11 cellular contexts compared by ENCODE assay signal in genomic region chr19:38690146-38690545, GRCh38. TPM values are rescaled to one million over a fixed set of nuclear protein-coding genes. Genes with fewer than 3 reads are reported as not detected.
DNase-seq lines count a peak whose midpoint lies in the region; ATAC-seq, FAIRE-seq and TF ChIP-seq lines count a peak whose summit lies in the region.
"Had no signal": no experiment of that assay in that cellular context is flagged by ENCODE, and none has a peak within 500 bp of the region (broad histone marks: within the 10 kb centered on the region; RNA-seq: fewer than 3 reads in every experiment).

No MANE protein-coding gene starts in this region.

- H3K27ac Mint-ChIP-seq in osteocyte (ENCODE audit: unreplicated experiment), result peak overlapping the region; percentile 98
- H3K27ac Mint-ChIP-seq in activated CD8-positive, alpha-beta T cell treated with anti-CD3 and anti-CD28 coated beads, Interleukin-2, amount 10 ng/mL, durations not matched to agents 7 days and 5 days, result no peak overlapping the region
- H3K27ac Mint-ChIP-seq: activated CD8-positive, alpha-beta T cell treated with anti-CD3 and anti-CD28 coated beads for 36 hours; activated naive CD8-positive, alpha-beta T cell had no signal

- no peak overlapping the region for H3K4me2 ChIP-seq in A549

- TF ChIP-seq POLR2A in A549 (IDR thresholded peaks at IDR 0.05; ENCODE audit: low read length), result no peak

- peaks cover 6% of the 10 kb centered on the region for H3K36me3 Mint-ChIP-seq in osteocyte (ENCODE audit: unreplicated experiment)
- H3K36me3 Mint-ChIP-seq in activated CD8-positive, alpha-beta T cell treated with anti-CD3 and anti-CD28 coated beads, Interleukin-2, amount 10 ng/mL, durations not matched to agents 7 days and 5 days (ENCODE audit: low read depth), result peaks cover 40% of the 10 kb centered on the region

- TF ChIP-seq CTCF in A549 (IDR thresholded peaks at IDR 0.05), result no peak
- TF ChIP-seq CTCF in RWPE2 (IDR thresholded peaks at IDR 0.05; ENCODE audit: poor library complexity, severe bottlenecking), result no peak
- no peak for TF ChIP-seq CTCF in heart right ventricle (IDR thresholded peaks at IDR 0.05)
- no peak for TF ChIP-seq CTCF in osteocyte (IDR thresholded peaks at IDR 0.05)
- TF ChIP-seq CTCF in WERI-Rb-1 (IDR thresholded peaks at IDR 0.05; ENCODE audit: low read depth, low read length), result no peak

- 95% methylated on average over 14 of the region's 14 CpGs for WGBS in A549 (ENCODE audit: missing lambda C conversion rate)
- WGBS in heart right ventricle, 2 donors, result 91 to 93% methylated on average over 14 of the region's 14 CpGs

- H3K9me3 ChIP-seq in A549, result no peaks in the 10 kb centered on the region
- no peaks in the 10 kb centered on the region for H3K9me3 ChIP-seq in RWPE2 (ENCODE audit: severe bottlenecking)
- no peaks in the 10 kb centered on the region for H3K9me3 ChIP-seq in heart right ventricle
- no peaks in the 10 kb centered on the region for H3K9me3 ChIP-seq in effector memory CD4-positive, alpha-beta T cell (ENCODE audit: control insufficient read depth, low read length)
- no peaks in the 10 kb centered on the region for H3K9me3 ChIP-seq in WERI-Rb-1 (ENCODE audit: severe bottlenecking)

- no peak for ATAC-seq in A549
- ATAC-seq in RWPE2 (ENCODE audit: low read depth), result no peak
- ATAC-seq in heart right ventricle, result no peak
- ATAC-seq in GM21717 (IDR thresholded peaks at IDR 0.05; ENCODE audit: unreplicated experiment), result no peak
- ATAC-seq in activated CD8-positive, alpha-beta T cell treated with anti-CD3 and anti-CD28 coated beads, Interleukin-2, amount 10 ng/mL, durations not matched to agents 7 days and 5 days, result no peak
- ATAC-seq: activated CD8-positive, alpha-beta T cell treated with anti-CD3 and anti-CD28 coated beads for 36 hours had no signal

- TF ChIP-seq EP300 in A549 (IDR thresholded peaks at IDR 0.05), result no peak

- H3K4me1 ChIP-seq in A549 (peaks cover 100% of the 10 kb centered on the region), RWPE2 (ENCODE audit: insufficient read depth, poor library complexity, severe bottlenecking) (peaks cover 85% of the 10 kb centered on the region), heart right ventricle (peaks cover 52 to 99% (median 91%) of the 10 kb centered on the region in 9 donors)
- H3K4me1 ChIP-seq in effector memory CD4-positive, alpha-beta T cell (ENCODE audit: control insufficient read depth, insufficient read depth, low read length, poor library complexity, severe bottlenecking), result peaks cover 66% of the 10 kb centered on the region

- CTCF ChIA-PET in A549 (lab: Yijun Ruan, JAX), result interaction anchor here (0.7 to 33.1 kb wide), 11 partner anchors 8 to 287 kb away, joined by 3 to 764 read pairs (median 4); partner anchors contain the start of genes FAM98C and SARS2
- CTCF ChIA-PET in activated CD8-positive, alpha-beta T cell treated with anti-CD3 and anti-CD28 coated beads, Interleukin-2, amount 10 ng/mL, durations not matched to agents 7 days and 5 days (lab: Charles Lee), result interaction anchor here (1.4 kb wide), 1 partner anchor 19 kb away, joined by 3 read pairs; no protein-coding TSS in a partner anchor

- no peak for TF ChIP-seq RAD21 in A549 (conservative IDR thresholded peaks at IDR 0.05 in 1 of 2, IDR thresholded peaks at IDR 0.05 in 1 of 2)

- H3K36me3 ChIP-seq in RWPE2 (ENCODE audit: low read depth) (peaks cover 75% of the 10 kb centered on the region), heart right ventricle (peaks cover 0 to 31% (median 4%) of the 10 kb centered on the region in 9 donors), WERI-Rb-1 (peaks cover 61% of the 10 kb centered on the region)
- no peaks in the 10 kb centered on the region for H3K36me3 ChIP-seq in effector memory CD4-positive, alpha-beta T cell (ENCODE audit: control insufficient read depth, insufficient read depth, low read length)

- H3K27ac ChIP-seq in A549 (peak overlapping the region; percentile 93 to 94), RWPE2 (ENCODE audit: poor library complexity, severe bottlenecking) (peak overlapping the region; percentile 99), heart right ventricle (peak overlapping the region in 7 of 10 donors; percentile 78 to 95 (median 91)), WERI-Rb-1 (no peak overlapping the region)
- H3K27ac ChIP-seq in effector memory CD4-positive, alpha-beta T cell (ENCODE audit: insufficient read depth, low read length, poor library complexity, severe bottlenecking), result no peak overlapping the region

- intact Hi-C loops in heart right ventricle (cut with DNase I), result loop anchor here in 2 of 10 donors (5.0 kb wide), 1 partner anchor 38 kb away; no protein-coding TSS in a partner anchor

- no peaks in the 10 kb centered on the region for H3K27me3 Mint-ChIP-seq in osteocyte (ENCODE audit: unreplicated experiment)
- H3K27me3 Mint-ChIP-seq in activated CD8-positive, alpha-beta T cell treated with anti-CD3 and anti-CD28 coated beads, Interleukin-2, amount 10 ng/mL, durations not matched to agents 7 days and 5 days (ENCODE audit: low read depth), result no peaks in the 10 kb centered on the region
- H3K27me3 Mint-ChIP-seq: activated CD8-positive, alpha-beta T cell treated with anti-CD3 and anti-CD28 coated beads for 36 hours; activated naive CD8-positive, alpha-beta T cell had no signal

- no peak for FAIRE-seq in A549 (lab: Jason Lieb, UNC)

- no peak overlapping the region for H3K4me3 Mint-ChIP-seq in osteocyte (ENCODE audit: unreplicated experiment)
- no peak overlapping the region for H3K4me3 Mint-ChIP-seq in activated CD8-positive, alpha-beta T cell treated with anti-CD3 and anti-CD28 coated beads, Interleukin-2, amount 10 ng/mL, durations not matched to agents 7 days and 5 days
- H3K4me3 Mint-ChIP-seq: activated CD8-positive, alpha-beta T cell treated with anti-CD3 and anti-CD28 coated beads for 36 hours; activated naive CD8-positive, alpha-beta T cell had no signal

- no peak for DNase-seq in A549 (ENCODE audit: low read depth in 1 of 2, low spot score in 1 of 2)
- DNase-seq in RWPE2 (ENCODE audit: low spot score), result no peak
- no peak for DNase-seq in heart right ventricle
- DNase-seq in osteocyte (ENCODE audit: extremely low spot score, unreplicated experiment), result no peak
- DNase-seq in effector memory CD4-positive, alpha-beta T cell, result no peak
- no peak for DNase-seq in WERI-Rb-1
- no peak for DNase-seq in activated CD8-positive, alpha-beta T cell treated with anti-CD3 and anti-CD28 coated beads, Interleukin-2, amount 10 ng/mL, durations not matched to agents 7 days and 5 days
- DNase-seq: activated CD8-positive, alpha-beta T cell treated with anti-CD3 and anti-CD28 coated beads for 36 hours had no signal

- peaks cover 98% of the 10 kb centered on the region for H3K4me1 Mint-ChIP-seq in osteocyte (ENCODE audit: unreplicated experiment)
- H3K4me1 Mint-ChIP-seq in activated CD8-positive, alpha-beta T cell treated with anti-CD3 and anti-CD28 coated beads, Interleukin-2, amount 10 ng/mL, durations not matched to agents 7 days and 5 days (ENCODE audit: low read depth), result peaks cover 89% of the 10 kb centered on the region

- H3K27me3 ChIP-seq in RWPE2 (ENCODE audit: insufficient read depth, poor library complexity, severe bottlenecking) (no peaks in the 10 kb centered on the region), heart right ventricle (no peaks in the 10 kb centered on the region), WERI-Rb-1 (ENCODE audit: insufficient read depth, low read depth, severe bottlenecking) (no peaks in the 10 kb centered on the region)
- no peaks in the 10 kb centered on the region for H3K27me3 ChIP-seq in effector memory CD4-positive, alpha-beta T cell (replicated peaks; ENCODE audit: control insufficient read depth, insufficient read depth, low read length, poor library complexity, severe bottlenecking)

- POLR2A ChIA-PET in A549 (lab: Yijun Ruan, JAX), result interaction anchor here (1.1 kb wide), 1 partner anchor 43 kb away, joined by 3 read pairs; the partner anchor contains the start of gene ACTN4
- POLR2A ChIA-PET in activated CD8-positive, alpha-beta T cell treated with anti-CD3 and anti-CD28 coated beads, Interleukin-2, amount 10 ng/mL, durations not matched to agents 7 days and 5 days (lab: Charles Lee), result interaction anchor here (0.6 kb wide), 1 partner anchor 8 kb away, joined by 3 read pairs; no protein-coding TSS in a partner anchor

- H3K9me3 Mint-ChIP-seq in osteocyte (ENCODE audit: unreplicated experiment), result peaks cover 11% of the 10 kb centered on the region
- H3K9me3 Mint-ChIP-seq in activated CD8-positive, alpha-beta T cell treated with anti-CD3 and anti-CD28 coated beads, Interleukin-2, amount 10 ng/mL, durations not matched to agents 7 days and 5 days (ENCODE audit: insufficient read depth), result no peaks in the 10 kb centered on the region
- H3K9me3 Mint-ChIP-seq: activated CD8-positive, alpha-beta T cell treated with anti-CD3 and anti-CD28 coated beads for 36 hours had no signal

- H3K4me3 ChIP-seq in A549 (no peak overlapping the region), RWPE2 (ENCODE audit: severe bottlenecking) (no peak overlapping the region), heart right ventricle (no peak overlapping the region), WERI-Rb-1 (ENCODE audit: low read depth, low read length) (no peak overlapping the region)
- H3K4me3 ChIP-seq in effector memory CD4-positive, alpha-beta T cell (ENCODE audit: insufficient read depth, low read depth, low read length, poor library complexity, severe bottlenecking), result no peak overlapping the region

RNA-seq across cellular contexts. Expression of gene ACTN4, which starts 42.7 kb away (rescaled TPM):
- polyA plus RNA-seq in A549 (2011; rRNA removed) (605 and 614 TPM in 2 replicates), A549 (2017; fragmentation: RNase III; extraction: RNeasy Plus Mini Kit Qiagen cat#74134 plus additional on column Dnase treatment) (967 to 1,087 TPM (median 1,011 TPM) in 3 replicates), heart right ventricle (100 to 1,000 TPM in 1 of 2 donors, 10 to 100 TPM in 1; 92.4 to 189 TPM)
- 1,005 and 1,074 TPM in 2 replicates for polyA plus RNA-seq in A549 (2012; cell fraction: cytosol; rRNA removed)
- polyA plus RNA-seq in A549 (2012; cell fraction: nucleus; rRNA removed), result 3,482 and 4,263 TPM in 2 replicates
- 488 and 611 TPM in 2 replicates for polyA minus RNA-seq in A549 (2011; rRNA and poly(A)+ RNA removed)
- total RNA-seq in heart right ventricle (100 to 1,000 TPM; 129 to 291 (median 149) TPM), osteocyte (525 and 560 TPM in 2 replicates)
- total RNA-seq in activated CD8-positive, alpha-beta T cell treated with anti-CD3 and anti-CD28 coated beads, Interleukin-2, amount 10 ng/mL, durations not matched to agents 7 days and 5 days, result 100 to 1,000 TPM; 357 to 373 TPM

RNA-seq across cellular contexts. Expression of gene CAPN12, which starts 54.1 kb away (rescaled TPM):
- 10.0 and 12.3 TPM in 2 replicates for polyA plus RNA-seq in A549 (2011; rRNA removed)
- 10.0 and 10.2 TPM in 2 replicates for polyA plus RNA-seq in A549 (2012; cell fraction: cytosol; rRNA removed)
- 33.2 and 34.8 TPM in 2 replicates for polyA plus RNA-seq in A549 (2012; cell fraction: nucleus; rRNA removed)
- 8.6 to 11.7 TPM (median 11.0 TPM) in 3 replicates for polyA plus RNA-seq in A549 (2017; fragmentation: RNase III; extraction: RNeasy Plus Mini Kit Qiagen cat#74134 plus additional on column Dnase treatment)
- 3.2 and 7.1 TPM in 2 replicates for polyA minus RNA-seq in A549 (2011; rRNA and poly(A)+ RNA removed)
- total RNA-seq in heart right ventricle, result 1 to 10 TPM in 2 of 10 donors, under 1 TPM in 8; 0.15 to 1.5 (median 0.59) TPM
- 1 to 10 TPM; 1.1 to 3.6 TPM for polyA plus RNA-seq in heart right ventricle
- total RNA-seq in osteocyte, result not detected in 2 replicates
- 10 to 100 TPM; 12.2 to 16.2 TPM for total RNA-seq in activated CD8-positive, alpha-beta T cell treated with anti-CD3 and anti-CD28 coated beads, Interleukin-2, amount 10 ng/mL, durations not matched to agents 7 days and 5 days
- total RNA-seq: dermis microvascular lymphatic vessel endothelial cell had no signal

Comparison
In these comparisons a context has a peak if more than half of its experiments do, and no peak if none do; other contexts are left out.
1. H3K27ac ChIP-seq: peak in A549 (2 of 2), RWPE2 (single experiment) and heart right ventricle (7 of 10); none in effector memory CD4-positive, alpha-beta T cell (single experiment) and WERI-Rb-1 (single experiment).
2. RNA of gene CAPN12, which starts 54.1 kb away (total RNA-seq): 12.2 to 16.2 TPM in activated CD8-positive, alpha-beta T cell treated with anti-CD3 and anti-CD28 coated beads, Interleukin-2, amount 10 ng/mL, durations not matched to agents 7 days and 5 days; 0.15 to 1.5 TPM in heart right ventricle and not detected in osteocyte; every median in the first group is over 4 times any median in the second.